14 cellular contexts compared by ENCODE assay signal in the genomic region with DNA sequence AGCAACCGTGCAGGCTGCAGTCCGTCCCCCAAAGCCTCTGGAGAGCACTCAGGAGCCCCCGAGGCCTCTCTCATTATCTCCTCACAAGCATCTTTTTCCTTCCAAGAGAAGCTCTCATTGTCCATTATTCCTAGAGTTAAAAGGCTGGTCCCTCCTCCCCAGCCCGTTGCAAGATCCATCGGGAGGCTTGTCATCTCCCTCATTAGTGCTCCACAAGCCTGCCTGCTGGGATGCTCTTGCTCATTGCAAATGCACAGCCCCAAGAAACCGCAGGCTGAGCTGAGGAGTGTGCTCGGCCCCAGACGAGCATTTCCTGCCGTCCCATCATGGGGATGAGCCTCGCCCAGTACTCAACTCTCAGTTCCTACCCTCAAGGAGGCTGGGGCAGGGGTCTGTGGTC. TPM values are rescaled to one million over a fixed set of nuclear protein-coding genes. Genes with fewer than 3 reads are reported as not detected.
DNase-seq lines count a peak whose midpoint lies in the region; ATAC-seq and TF ChIP-seq lines count a peak whose summit lies in the region.
"Had no signal": no experiment of that assay in that cellular context is flagged by ENCODE, and none has a peak within 500 bp of the region (broad histone marks: within the 10 kb centered on the region; RNA-seq: fewer than 3 reads in every experiment).

No MANE protein-coding gene starts in this region.

- 67 to 77% methylated on average over 10 of the region's 10 CpGs for WGBS in lung, 2 donors

- CTCF ChIA-PET in WTC11 (lab: Charles Lee), result interaction anchor here (1.0 kb wide), 2 partner anchors 13 to 21 kb away, joined by 3 to 7 read pairs; no protein-coding TSS in a partner anchor

- ATAC-seq in WTC11, result peak; percentile 58
- no peak for ATAC-seq in lung (ENCODE audit: insufficient read depth, low FRiP score)
- ATAC-seq: body of pancreas had no signal

- H3K36me3 ChIP-seq in lung (ENCODE audit: control insufficient read depth in 2 of 2, insufficient read depth in 2 of 2, low read length in 2 of 2), result no peaks in the 10 kb centered on the region
- H3K36me3 ChIP-seq: Peyer's patch, thoracic aorta had no signal

- H3K4me3 ChIP-seq in lung, result no peak overlapping the region
- H3K4me3 ChIP-seq: body of pancreas, Peyer's patch, thoracic aorta had no signal

- H3K4me3 Mint-ChIP-seq in WTC11, result no peak overlapping the region
- H3K4me3 Mint-ChIP-seq: activated CD4-positive, alpha-beta T cell treated with anti-CD3 and anti-CD28 coated beads, Interleukin-2, amount 10 ng/mL, durations not matched to agents 7 days and 5 days; dendritic cell treated with granulocyte-macrophage colony-stimulating factor and Interleukin-4, amounts not matched to agents 40 ng/mL and 50 ng/mL, for 4 days had no signal

- H3K9me3 Mint-ChIP-seq in WTC11, result no peaks in the 10 kb centered on the region
- H3K9me3 Mint-ChIP-seq: activated CD4-positive, alpha-beta T cell treated with anti-CD3 and anti-CD28 coated beads, Interleukin-2, amount 10 ng/mL, durations not matched to agents 7 days and 5 days; dendritic cell treated with granulocyte-macrophage colony-stimulating factor and Interleukin-4, amounts not matched to agents 40 ng/mL and 50 ng/mL, for 4 days had no signal

- H3K27me3 Mint-ChIP-seq in WTC11 (ENCODE audit: low read depth), result no peaks in the 10 kb centered on the region; the same call in 1 of the 2 replicates

- DNase-seq in NCI-H187 (lab: John Stamatoyannopoulos, UW) (peak; percentile 69 to 82), WTC11 (ENCODE audit: low spot score) (no peak), lung (ENCODE audit: low spot score) (no peak), substantia nigra (lab: John Stamatoyannopoulos, UW) (peak in 13 of 49 donors; percentile 10 to 50 (median 27)), iPS-NIHi11 (ENCODE audit: low spot score) (no peak), NCI-H748 (lab: John Stamatoyannopoulos, UW; ENCODE audit: unreplicated experiment) (no peak), iPS-NIHi7 (ENCODE audit: extremely low spot score) (no peak)
- DNase-seq: activated CD4-positive, alpha-beta T cell treated with anti-CD3 and anti-CD28 coated beads, Interleukin-2, amount 10 ng/mL, durations not matched to agents 7 days and 5 days; activated naive CD4-positive, alpha-beta T cell treated with Interleukin-2 at 50 U/mL for 16 hours; body of pancreas; NCI-H2107; Peyer's patch had no signal

- H3K27me3 ChIP-seq in lung (ENCODE audit: control insufficient read depth, insufficient read depth), result no peaks in the 10 kb centered on the region
- H3K27me3 ChIP-seq: body of pancreas, Peyer's patch had no signal

- no peaks in the 10 kb centered on the region for H3K36me3 Mint-ChIP-seq in WTC11

- no peak overlapping the region for H3K27ac Mint-ChIP-seq in WTC11
- H3K27ac Mint-ChIP-seq: activated CD4-positive, alpha-beta T cell treated with anti-CD3 and anti-CD28 coated beads, Interleukin-2, amount 10 ng/mL, durations not matched to agents 7 days and 5 days; dendritic cell treated with granulocyte-macrophage colony-stimulating factor and Interleukin-4, amounts not matched to agents 40 ng/mL and 50 ng/mL, for 4 days had no signal

- no peaks in the 10 kb centered on the region for H3K9me3 ChIP-seq in lung (ENCODE audit: control insufficient read depth in 2 of 2, insufficient read depth in 1 of 2, low read length in 1 of 2)
- H3K9me3 ChIP-seq: body of pancreas, Peyer's patch, thoracic aorta had no signal

- peaks cover 78% of the 10 kb centered on the region for H3K4me1 Mint-ChIP-seq in WTC11
- H3K4me1 Mint-ChIP-seq: activated CD4-positive, alpha-beta T cell treated with anti-CD3 and anti-CD28 coated beads, Interleukin-2, amount 10 ng/mL, durations not matched to agents 7 days and 5 days had no signal

- peaks cover 21 to 56% of the 10 kb centered on the region in 2 donors for H3K4me1 ChIP-seq in lung (ENCODE audit: control insufficient read depth in 2 of 2, insufficient read depth in 2 of 2, low read length in 2 of 2)

- POLR2A ChIA-PET in WTC11 (lab: Charles Lee), result no interaction called here

- TF ChIP-seq CTCF in WTC11 (IDR thresholded peaks at IDR 0.05), result no peak
- no peak for TF ChIP-seq CTCF in lung (IDR thresholded peaks at IDR 0.05; ENCODE audit: control extremely low read depth, extremely low read depth)

- peak overlapping the region; percentile 4 to 31 for H3K27ac ChIP-seq in lung (ENCODE audit: low read depth in 1 of 2, low read length in 1 of 2)
- peak overlapping the region; percentile 39 for H3K27ac ChIP-seq in substantia nigra (ENCODE audit: low read depth, low read length, poor library complexity, severe bottlenecking)
- H3K27ac ChIP-seq: body of pancreas had no signal

TF ChIP-seq in WTC11, 78 proteins besides CTCF, POLR2A, EP300 and RAD21:
- peak; percentile 94 for TF ChIP-seq ZNF263 (CRISPR knock-in tag; IDR thresholded peaks at IDR 0.05; ENCODE audit: low read depth)
- no peak for TF ChIP-seq SOX15 (CRISPR knock-in tag; IDR thresholded peaks at IDR 0.05)
- TF ChIP-seq ZNF317 (CRISPR knock-in tag; IDR thresholded peaks at IDR 0.05; ENCODE audit: borderline replicate concordance, low read depth), result no peak
- TF ChIP-seq FOXP1 (CRISPR knock-in tag; IDR thresholded peaks at IDR 0.05; ENCODE audit: borderline replicate concordance), result no peak
- TF ChIP-seq EMX1 (CRISPR knock-in tag; IDR thresholded peaks at IDR 0.05), result no peak
- TF ChIP-seq, protein P1, sequence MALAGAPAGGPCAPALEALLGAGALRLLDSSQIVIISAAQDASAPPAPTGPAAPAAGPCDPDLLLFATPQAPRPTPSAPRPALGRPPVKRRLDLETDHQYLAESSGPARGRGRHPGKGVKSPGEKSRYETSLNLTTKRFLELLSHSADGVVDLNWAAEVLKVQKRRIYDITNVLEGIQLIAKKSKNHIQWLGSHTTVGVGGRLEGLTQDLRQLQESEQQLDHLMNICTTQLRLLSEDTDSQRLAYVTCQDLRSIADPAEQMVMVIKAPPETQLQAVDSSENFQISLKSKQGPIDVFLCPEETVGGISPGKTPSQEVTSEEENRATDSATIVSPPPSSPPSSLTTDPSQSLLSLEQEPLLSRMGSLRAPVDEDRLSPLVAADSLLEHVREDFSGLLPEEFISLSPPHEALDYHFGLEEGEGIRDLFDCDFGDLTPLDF (CRISPR knock-in tag; IDR thresholded peaks at IDR 0.05), result no peak

RNA-seq across cellular contexts. Expression of a gene that starts 23.3 kb away (rescaled TPM):
- total RNA-seq in WTC11 (2021), result 10.3 to 15.9 TPM (median 12.3 TPM) in 3 replicates
- 10 to 100 TPM; 13.0 to 14.1 TPM for total RNA-seq in lung
- polyA plus RNA-seq in lung, result 1 to 10 TPM; 2.9 to 5.5 TPM
- total RNA-seq: activated CD4-positive, alpha-beta T cell treated with anti-CD3 and anti-CD28 coated beads, Interleukin-2, amount 10 ng/mL, durations not matched to agents 7 days and 5 days had no signal

Comparison
In these comparisons a context has a peak if more than half of its experiments do, and no peak if none do; other contexts are left out.
1. DNase-seq: peak in NCI-H187 (2 of 2); none in WTC11 (single experiment), lung (single experiment), iPS-NIHi11 (single experiment), NCI-H748 (single experiment) and iPS-NIHi7 (single experiment).